ENCODE assay signal across 14 cellular contexts in the genomic region with DNA sequence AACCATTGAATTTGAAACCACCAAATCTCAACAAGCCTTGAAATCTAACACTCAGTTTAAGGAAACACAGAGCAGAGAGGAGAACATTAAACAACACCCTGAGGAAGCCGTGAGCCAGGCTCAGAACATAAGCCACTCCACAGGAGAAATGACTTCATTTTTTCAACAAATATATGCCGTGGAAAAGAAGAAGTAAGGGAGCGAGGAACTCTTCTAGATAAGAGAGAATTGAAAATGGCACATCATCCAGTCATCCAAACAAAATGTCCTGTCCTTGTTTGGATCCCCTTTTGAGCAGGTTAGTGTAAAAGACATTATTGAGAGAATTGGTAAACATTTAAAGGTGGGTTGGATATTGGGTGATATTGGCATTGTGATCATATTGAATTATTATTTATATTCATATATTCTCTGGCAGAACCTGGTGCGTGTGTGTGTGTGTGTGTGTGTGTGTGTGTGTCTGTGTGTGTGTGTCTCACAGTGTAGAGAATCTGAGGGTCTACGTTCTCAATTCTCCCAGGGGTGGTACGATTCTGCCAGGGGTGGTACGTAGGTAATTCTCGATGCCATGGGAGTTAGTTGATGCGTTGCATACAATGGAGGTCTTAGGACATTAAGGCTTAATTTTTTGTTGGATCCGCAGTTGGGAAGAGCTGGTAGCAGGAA.
A peak's percentile ranks its signal among the peaks of the same experiment; 100 is the strongest.
DNase-seq lines count a peak whose midpoint lies in the region; ATAC-seq and TF ChIP-seq lines count a peak whose summit lies in the region.
"Had no signal": no experiment of that assay in that cellular context is flagged by ENCODE, and none has a peak within 500 bp of the region (broad histone marks: within the 10 kb centered on the region; RNA-seq: fewer than 3 reads in every experiment).

No MANE protein-coding gene starts in this region.

- no peaks in the 10 kb centered on the region for H3F3A ChIP-seq in GM23248 (ENCODE audit: insufficient read depth)

- H3K36me3 Mint-ChIP-seq in CD14-positive monocyte (peaks cover 3 to 4% of the 10 kb centered on the region in 2 donors), activated B cell treated with CpG ODN at 0.5 μM for 24 hours (ENCODE audit: low read depth) (peaks cover 57% of the 10 kb centered on the region), memory B cell (peaks cover 23% of the 10 kb centered on the region)

- peak overlapping the region; percentile 94 for H3K4me3 ChIP-seq in GM08714 (ENCODE audit: low read length)
- no peak overlapping the region for H3K4me3 ChIP-seq in GM23248
- no peak overlapping the region for H3K4me3 ChIP-seq in H7 (ENCODE audit: insufficient read depth, low read depth, low read length)

- no peak overlapping the region for H3K27ac ChIP-seq in GM23248

- DNase-seq in CD14-positive monocyte (ENCODE audit: low spot score) (no peak), activated B cell treated with CpG ODN at 0.5 μM for 24 hours (no peak), memory B cell (ENCODE audit: low spot score in 2 of 2) (no peak), GM23248 (no peak), H7 (no peak)
- DNase-seq: GDM1, NCI-H1417 treated with DMSO at 0.1 percent for 48 hours, NCI-H526 treated with DMSO at 0.1 percent for 48 hours, nucleus accumbens, SHP77, substantia nigra had no signal

- H3K27ac Mint-ChIP-seq in CD14-positive monocyte (peak overlapping the region in 6 of 7 donors; percentile 37 to 86 (median 60)), activated B cell treated with CpG ODN at 0.5 μM for 24 hours (peak overlapping the region; percentile 93), memory B cell (peak overlapping the region; percentile 97)

- no peaks in the 10 kb centered on the region for H4K20me1 ChIP-seq in GM23248 (ENCODE audit: insufficient read depth)

- WGBS in GM23248 (ENCODE audit: low coverage in 1 of 2, low lambda C conversion rate in 2 of 2, missing lambda C conversion rate in 2 of 2), 2 experiments = 52 to 56% methylated on average over 10 of the region's 10 CpGs

- H3K27me3 Mint-ChIP-seq in CD14-positive monocyte (ENCODE audit: low read depth in 3 of 3) (peaks cover 0 to 2% (median under 1%) of the 10 kb centered on the region in 3 donors), activated B cell treated with CpG ODN at 0.5 μM for 24 hours (no peaks in the 10 kb centered on the region), memory B cell (no peaks in the 10 kb centered on the region)

- intact Hi-C loops in CD14-positive monocyte (cut with micrococcal nuclease) = no loop called here
- intact Hi-C loops in activated B cell treated with CpG ODN at 0.5 μM for 24 hours (cut with micrococcal nuclease) = loop anchor here (5.0 to 10.0 kb wide), 4 partner anchors 110 to 1090 kb away; a partner anchor contains a TSS

- H3K36me3 ChIP-seq in GM23248 (ENCODE audit: low read depth) = no peaks in the 10 kb centered on the region
- H3K36me3 ChIP-seq in H7 (replicated peaks; ENCODE audit: control insufficient read depth, insufficient read depth, low read length) = no peaks in the 10 kb centered on the region; the same call in 1 of the 2 replicates

- CTCF ChIA-PET in activated B cell treated with CpG ODN at 0.5 μM for 24 hours (lab: Charles Lee) = interaction anchor here (1.5 to 1.8 kb wide), 2 partner anchors 42 to 175 kb away, joined by 3 to 4 read pairs; no protein-coding TSS in a partner anchor

- no peak overlapping the region for H2AFZ ChIP-seq in GM23248

- peaks cover 0 to 4% (median 0%) of the 10 kb centered on the region in 7 donors for H3K9me3 Mint-ChIP-seq in CD14-positive monocyte
- no peaks in the 10 kb centered on the region for H3K9me3 Mint-ChIP-seq in activated B cell treated with CpG ODN at 0.5 μM for 24 hours
- H3K9me3 Mint-ChIP-seq in memory B cell = no peaks in the 10 kb centered on the region

- H3K9me2 ChIP-seq in GM23248 (ENCODE audit: insufficient read depth) = no peaks in the 10 kb centered on the region

- H3K27me3 ChIP-seq in GM23248 (replicated peaks; ENCODE audit: insufficient read depth) (peaks cover 13% of the 10 kb centered on the region; the same call in 1 of the 2 replicates), H7 (ENCODE audit: control insufficient read depth, insufficient read depth, low read length) (no peaks in the 10 kb centered on the region)

- H3K4me2 ChIP-seq in GM23248 (ENCODE audit: unreplicated experiment) = no peak overlapping the region

- TF ChIP-seq CTCF in CD14-positive monocyte (IDR thresholded peaks at IDR 0.05) = no peak
- TF ChIP-seq CTCF in activated B cell treated with CpG ODN at 0.5 μM for 24 hours (IDR thresholded peaks at IDR 0.05) = no peak

- no peaks in the 10 kb centered on the region for H3K79me2 ChIP-seq in GM23248 (ENCODE audit: insufficient read depth)

- H3K4me3 Mint-ChIP-seq in CD14-positive monocyte (peak overlapping the region in 1 of 2 donors; percentile 64), activated B cell treated with CpG ODN at 0.5 μM for 24 hours (peak overlapping the region; percentile 84), memory B cell (peak overlapping the region; percentile 95)

- in situ Hi-C loops in GM23248 (cut with MboI) = no loop called here

- POLR2A ChIA-PET in activated B cell treated with CpG ODN at 0.5 μM for 24 hours (lab: Charles Lee) = interaction anchor here (0.6 to 7.1 kb wide), 12 partner anchors 8 to 92 kb away, joined by 3 to 77 read pairs (median 18); a partner anchor contains a TSS

- no peak overlapping the region for H3K9ac ChIP-seq in GM23248

- ATAC-seq in activated B cell treated with CpG ODN at 0.5 μM for 24 hours (ENCODE audit: low read depth) (no peak), memory B cell (ENCODE audit: low read depth) (no peak), GM21619 (IDR thresholded peaks at IDR 0.05; ENCODE audit: unreplicated experiment) (no peak), GM18498 (IDR thresholded peaks at IDR 0.05; ENCODE audit: unreplicated experiment) (no peak)

- no peaks in the 10 kb centered on the region for H3K4me1 ChIP-seq in GM23248 (ENCODE audit: insufficient read depth)

- H3K9me3 ChIP-seq in GM23248 (ENCODE audit: low read depth) = no peaks in the 10 kb centered on the region

- H3K4me1 Mint-ChIP-seq in CD14-positive monocyte (peaks cover 42% of the 10 kb centered on the region), activated B cell treated with CpG ODN at 0.5 μM for 24 hours (peaks cover 93% of the 10 kb centered on the region), memory B cell (peaks cover 49% of the 10 kb centered on the region)
